1 cellular context compared by ENCODE assay signal in genomic region chr13:46283912-46284513, GRCh38.
TF ChIP-seq lines count a peak whose summit lies in the region.
"Not testable (repeated sequence)": the region's sequence is repeated elsewhere in the genome, so short reads cannot be mapped to it uniquely, and the experiment has no call there.

No MANE protein-coding gene starts in this region.

TF ChIP-seq in K562, 482 proteins besides CTCF, POLR2A, EP300 and RAD21 (continues in another document):
- TF ChIP-seq GTF2A2 (tag; IDR thresholded peaks at IDR 0.05) = 0 out of 2 replicates have a peak, but pooled peaks have one; percentile 34
- TF ChIP-seq ETV1 (tag; conservative IDR thresholded peaks at IDR 0.05; ENCODE audit: low read depth) = 0 out of 2 replicates have a peak, but pooled peaks have one; percentile 10
- peak; percentile 84 for TF ChIP-seq SMAD4 (CRISPR knock-in tag; conservative IDR thresholded peaks at IDR 0.05)
- peak; percentile 42; the same call in 1 of the 2 replicates for TF ChIP-seq FOSL1 (tag; conservative IDR thresholded peaks at IDR 0.05)
- peak; percentile 40; the same call in 1 of the 2 replicates for TF ChIP-seq KLF6 (CRISPR knock-in tag; IDR thresholded peaks at IDR 0.05; ENCODE audit: borderline replicate concordance)
- peak; percentile 54; the same call in 1 of the 2 replicates for TF ChIP-seq NFIC (IDR thresholded peaks at IDR 0.05)
- peak; percentile 71; the same call in 1 of the 2 replicates for TF ChIP-seq ZNF449 (CRISPR knock-in tag; IDR thresholded peaks at IDR 0.05)
- 0 out of 2 replicates have a peak, but pooled peaks have one; percentile 25 for TF ChIP-seq ZNF766 (CRISPR knock-in tag; conservative IDR thresholded peaks at IDR 0.05)
- peak; percentile 57 for TF ChIP-seq L3MBTL2 (IDR thresholded peaks at IDR 0.05)
- peak; percentile 58 for TF ChIP-seq NR2C1 (IDR thresholded peaks at IDR 0.05)
- peak; percentile 47; the same call in 1 of the 2 replicates for TF ChIP-seq NR2C1 (tag; IDR thresholded peaks at IDR 0.05)
- not testable (repeated sequence) for TF ChIP-seq NR2C2 (CRISPR knock-in tag; IDR thresholded peaks at IDR 0.05); ID3 (CRISPR knock-in tag; IDR thresholded peaks at IDR 0.05); ATF3 (CRISPR knock-in tag; conservative IDR thresholded peaks at IDR 0.05); FOXM1 (CRISPR knock-in tag; IDR thresholded peaks at IDR 0.05; ENCODE audit: low read depth); NR4A1 (CRISPR knock-in tag; IDR thresholded peaks at IDR 0.05); CEBPG (CRISPR knock-in tag; IDR thresholded peaks at IDR 0.05); ZNF740 (CRISPR knock-in tag; IDR thresholded peaks at IDR 0.05)
- peak; percentile 56 for TF ChIP-seq NR2C2 (tag; IDR thresholded peaks at IDR 0.05)
- peak; percentile 58; the same call in 1 of the 2 replicates for TF ChIP-seq DDX20 (tag; IDR thresholded peaks at IDR 0.05; ENCODE audit: low read depth)
- peak; percentile 36 to 52; a peak in 1 of 4 replicates for TF ChIP-seq FOXK2 (conservative IDR thresholded peaks at IDR 0.05 in 1 of 2, IDR thresholded peaks at IDR 0.05 in 1 of 2; ENCODE audit: low read depth in 2 of 2)
- TF ChIP-seq SMARCA4 (IDR thresholded peaks at IDR 0.05) = peak; percentile 59; the same call in 1 of the 2 replicates
- peak; percentile 41; the same call in 1 of the 2 replicates for TF ChIP-seq NFE2L1 (tag; IDR thresholded peaks at IDR 0.05; ENCODE audit: borderline replicate concordance, low read depth)
- peak; percentile 64; the same call in 1 of the 2 replicates for TF ChIP-seq CXXC5 (CRISPR knock-in tag; IDR thresholded peaks at IDR 0.05)
- TF ChIP-seq DMBX1 (CRISPR knock-in tag; IDR thresholded peaks at IDR 0.05; ENCODE audit: borderline replicate concordance) = peak; percentile 82
- peak; percentile 92 for TF ChIP-seq CBFA2T3 (IDR thresholded peaks at IDR 0.05)
- TF ChIP-seq DPF2 (IDR thresholded peaks at IDR 0.05) = peak; percentile 78
- peak; percentile 57; the same call in 1 of the 2 replicates for TF ChIP-seq ID3 (tag; IDR thresholded peaks at IDR 0.05)
- peak in 1 of 2 experiments; percentile 34; a peak in 1 of 4 replicates for TF ChIP-seq MAZ (CRISPR knock-in tag; conservative IDR thresholded peaks at IDR 0.05 in 1 of 2, IDR thresholded peaks at IDR 0.05 in 1 of 2)
- 0 out of 2 replicates have a peak, but pooled peaks have one; percentile 36 for TF ChIP-seq ZNF175 (CRISPR knock-in tag; IDR thresholded peaks at IDR 0.05; ENCODE audit: low read depth)
- peak; percentile 94 for TF ChIP-seq CREB3 (tag; conservative IDR thresholded peaks at IDR 0.05; ENCODE audit: low read depth)
- TF ChIP-seq SOX6 (IDR thresholded peaks at IDR 0.05) = peak; percentile 77
- TF ChIP-seq ATF3 (IDR thresholded peaks at IDR 0.05) = peak; percentile 25
- TF ChIP-seq NFXL1 (CRISPR knock-in tag; IDR thresholded peaks at IDR 0.05) = peak; percentile 63; the same call in 1 of the 2 replicates
- TF ChIP-seq ZNF583 (CRISPR knock-in tag; IDR thresholded peaks at IDR 0.05) = 0 out of 2 replicates have a peak, but pooled peaks have one; percentile 29
- TF ChIP-seq FOXM1 (IDR thresholded peaks at IDR 0.05; ENCODE audit: low read depth) = peak; percentile 17; the same call in 1 of the 2 replicates
- peak; percentile 92 for TF ChIP-seq ZNF592 (IDR thresholded peaks at IDR 0.05)
- 0 out of 2 replicates have a peak, but pooled peaks have one; percentile 32 for TF ChIP-seq SMARCC2 (IDR thresholded peaks at IDR 0.05; ENCODE audit: low read depth)
- TF ChIP-seq CTBP1 (IDR thresholded peaks at IDR 0.05; ENCODE audit: borderline replicate concordance) = peak; percentile 45
- peak; percentile 38 for TF ChIP-seq HMBOX1 (IDR thresholded peaks at IDR 0.05)
- TF ChIP-seq ZNF311 (CRISPR knock-in tag; IDR thresholded peaks at IDR 0.05) = peak; percentile 54; the same call in 1 of the 2 replicates
- TF ChIP-seq NR4A1 (tag; IDR thresholded peaks at IDR 0.05) = peak; percentile 91
- peak; percentile 89 for TF ChIP-seq CBFA2T2 (conservative IDR thresholded peaks at IDR 0.05)
- TF ChIP-seq MEF2D (tag; conservative IDR thresholded peaks at IDR 0.05; ENCODE audit: low read depth) = peak; percentile 58; the same call in 1 of the 2 replicates
- TF ChIP-seq PYGO2 (tag; IDR thresholded peaks at IDR 0.05) = peak; percentile 76; the same call in 1 of the 2 replicates
- TF ChIP-seq ZBTB11 (CRISPR knock-in tag; IDR thresholded peaks at IDR 0.05) = 0 out of 6 replicates have a peak, but pooled peaks of 1 of the 3 experiments have one; percentile 24
- peak in 1 of 2 experiments; percentile 33; a peak in 1 of 4 replicates for TF ChIP-seq CEBPG (tag; conservative IDR thresholded peaks at IDR 0.05 in 1 of 2, IDR thresholded peaks at IDR 0.05 in 1 of 2)
- TF ChIP-seq ZNF740 (tag; IDR thresholded peaks at IDR 0.05) = peak in 1 of 2 experiments; percentile 83; a peak in 1 of 4 replicates
- peak; percentile 59; the same call in 1 of the 2 replicates for TF ChIP-seq IRF9 (tag; IDR thresholded peaks at IDR 0.05)
- TF ChIP-seq CEBPB (tag; IDR thresholded peaks at IDR 0.05) = peak; percentile 68
- TF ChIP-seq PTRF (tag; IDR thresholded peaks at IDR 0.05) = peak; percentile 77; the same call in 1 of the 2 replicates
- peak; percentile 65 to 75; a peak in 3 of 4 replicates for TF ChIP-seq KDM1A (IDR thresholded peaks at IDR 0.05)
